18 cellular contexts compared by ENCODE assay signal in genomic region chr6:21856844-21857243, GRCh38.
DNase-seq lines count a peak whose midpoint lies in the region; ATAC-seq, FAIRE-seq and TF ChIP-seq lines count a peak whose summit lies in the region.
"Had no signal": no experiment of that assay in that cellular context is flagged by ENCODE, and none has a peak within 500 bp of the region (broad histone marks: within the 10 kb centered on the region; RNA-seq: fewer than 3 reads in every experiment).

No MANE protein-coding gene starts in this region.

- POLR2A ChIA-PET in CD4-positive, alpha-beta memory T cell (lab: Charles Lee; ENCODE audit: partially characterized antibody): no interaction called here

- H4K20me1 ChIP-seq in astrocyte (ENCODE audit: insufficient read depth, low read length): no peaks in the 10 kb centered on the region

- H3K79me2 ChIP-seq in ACC112 (ENCODE audit: control insufficient read depth, insufficient read depth, low read length, unreplicated experiment) (no peaks in the 10 kb centered on the region), astrocyte (ENCODE audit: insufficient read depth, low read length) (no peaks in the 10 kb centered on the region)

- peak overlapping the region; percentile 26 for H3K9ac ChIP-seq in astrocyte (ENCODE audit: low read length)

- CTCF ChIA-PET in CD4-positive, alpha-beta memory T cell (lab: Charles Lee; ENCODE audit: partially characterized antibody): no interaction called here

- H3K27ac Mint-ChIP-seq in astrocyte (ENCODE audit: unreplicated experiment) (no peak overlapping the region), T-helper 17 cell (no peak overlapping the region)
- no peak overlapping the region for H3K27ac Mint-ChIP-seq in CD4-positive, alpha-beta memory T cell
- H3K27ac Mint-ChIP-seq: activated naive CD8-positive, alpha-beta T cell treated with anti-CD3 and anti-CD28 coated beads for 36 hours; memory B cell had no signal

- H3K4me1 Mint-ChIP-seq in astrocyte (ENCODE audit: low read depth, unreplicated experiment): peaks cover 12% of the 10 kb centered on the region
- H3K4me1 Mint-ChIP-seq in T-helper 17 cell: no peaks in the 10 kb centered on the region
- H3K4me1 Mint-ChIP-seq in CD4-positive, alpha-beta memory T cell: no peaks in the 10 kb centered on the region
- H3K4me1 Mint-ChIP-seq: activated naive CD8-positive, alpha-beta T cell treated with anti-CD3 and anti-CD28 coated beads for 36 hours; memory B cell had no signal

- H3K27ac ChIP-seq in ACC112 (ENCODE audit: low read depth, low read length) (peak overlapping the region; percentile 79), astrocyte (ENCODE audit: low read depth, low read length) (peak overlapping the region; percentile 60)
- no peak overlapping the region for H3K27ac ChIP-seq in CD4-positive, alpha-beta memory T cell (ENCODE audit: low read depth, low read length)
- H3K27ac ChIP-seq in effector memory CD4-positive, alpha-beta T cell (ENCODE audit: insufficient read depth, low read length, poor library complexity, severe bottlenecking): no peak overlapping the region

- intact Hi-C loops in CD4-positive, alpha-beta memory T cell (cut with micrococcal nuclease): no loop called here

- H3K4me3 ChIP-seq in ACC112 (ENCODE audit: low read depth, low read length) (no peak overlapping the region), astrocyte (ENCODE audit: insufficient read depth, low read depth, low read length) (no peak overlapping the region)
- H3K4me3 ChIP-seq in CD4-positive, alpha-beta memory T cell (ENCODE audit: low read length in 2 of 2): no peak overlapping the region
- no peak overlapping the region for H3K4me3 ChIP-seq in effector memory CD4-positive, alpha-beta T cell (ENCODE audit: insufficient read depth, low read depth, low read length, poor library complexity, severe bottlenecking)
- H3K4me3 ChIP-seq: skin epidermis, stomach had no signal

- no peaks in the 10 kb centered on the region for H3K27me3 ChIP-seq in ACC112 (ENCODE audit: insufficient read depth, low read length)
- H3K27me3 ChIP-seq in astrocyte (ENCODE audit: insufficient read depth, low read length): no peaks in the 10 kb centered on the region
- H3K27me3 ChIP-seq in CD4-positive, alpha-beta memory T cell (ENCODE audit: insufficient read depth, low read length): no peaks in the 10 kb centered on the region
- no peaks in the 10 kb centered on the region for H3K27me3 ChIP-seq in effector memory CD4-positive, alpha-beta T cell (replicated peaks; ENCODE audit: control insufficient read depth, insufficient read depth, low read length, poor library complexity, severe bottlenecking)
- H3K27me3 ChIP-seq: stomach had no signal

- no peak for TF ChIP-seq CTCF in astrocyte (IDR thresholded peaks at IDR 0.05; ENCODE audit: insufficient read depth, low read depth, low read length)

- FAIRE-seq in astrocyte (lab: Jason Lieb, UNC): no peak

- peaks cover 19% of the 10 kb centered on the region for H3K4me1 ChIP-seq in ACC112 (ENCODE audit: control insufficient read depth, insufficient read depth, low read length, unreplicated experiment)
- peaks cover 18% of the 10 kb centered on the region for H3K4me1 ChIP-seq in astrocyte (ENCODE audit: insufficient read depth, low read length)
- no peaks in the 10 kb centered on the region for H3K4me1 ChIP-seq in CD4-positive, alpha-beta memory T cell (ENCODE audit: insufficient read depth, low read length)
- no peaks in the 10 kb centered on the region for H3K4me1 ChIP-seq in effector memory CD4-positive, alpha-beta T cell (ENCODE audit: control insufficient read depth, insufficient read depth, low read length, poor library complexity, severe bottlenecking)

- H3K4me2 ChIP-seq in astrocyte (ENCODE audit: low read length): peak overlapping the region; percentile 69

- no peaks in the 10 kb centered on the region for H3K9me3 ChIP-seq in astrocyte (ENCODE audit: insufficient read depth, low read depth, low read length)
- no peaks in the 10 kb centered on the region for H3K9me3 ChIP-seq in T-helper 17 cell (ENCODE audit: control insufficient read depth, low read length, poor library complexity, severe bottlenecking)
- H3K9me3 ChIP-seq in CD4-positive, alpha-beta memory T cell (ENCODE audit: control insufficient read depth in 1 of 2, low read length in 2 of 2): no peaks in the 10 kb centered on the region
- H3K9me3 ChIP-seq in effector memory CD4-positive, alpha-beta T cell (ENCODE audit: control insufficient read depth, low read length): no peaks in the 10 kb centered on the region
- H3K9me3 ChIP-seq: stomach had no signal

- no peaks in the 10 kb centered on the region for H3K9me3 Mint-ChIP-seq in astrocyte (ENCODE audit: unreplicated experiment)
- H3K9me3 Mint-ChIP-seq in CD4-positive, alpha-beta memory T cell: peaks cover 0 to 6% (median 2%) of the 10 kb centered on the region in 8 donors
- H3K9me3 Mint-ChIP-seq: activated naive CD8-positive, alpha-beta T cell treated with anti-CD3 and anti-CD28 coated beads for 36 hours had no signal

- ATAC-seq in T-helper 17 cell (no peak), HG03457 (IDR thresholded peaks at IDR 0.05; ENCODE audit: unreplicated experiment) (no peak)
- ATAC-seq: HCT116 had no signal

- H3K36me3 ChIP-seq in ACC112 (ENCODE audit: insufficient read depth, low read length) (no peaks in the 10 kb centered on the region), astrocyte (ENCODE audit: insufficient read depth, low read length) (no peaks in the 10 kb centered on the region)
- no peaks in the 10 kb centered on the region for H3K36me3 ChIP-seq in CD4-positive, alpha-beta memory T cell (ENCODE audit: insufficient read depth, low read length)
- H3K36me3 ChIP-seq in effector memory CD4-positive, alpha-beta T cell (ENCODE audit: control insufficient read depth, insufficient read depth, low read length): no peaks in the 10 kb centered on the region
- H3K36me3 ChIP-seq: stomach had no signal

- no peak overlapping the region for H2AFZ ChIP-seq in ACC112 (ENCODE audit: low read length, unreplicated experiment)
- H2AFZ ChIP-seq in astrocyte (ENCODE audit: low read depth, low read length): no peak overlapping the region

- DNase-seq in M059J (ENCODE audit: low read depth) (peak; percentile 48), astrocyte (ENCODE audit: low read depth) (peak; percentile 64), iris pigment epithelial cell (ENCODE audit: low read depth) (peak; percentile 88), T-helper 17 cell (no peak)
- DNase-seq in CD4-positive, alpha-beta memory T cell: no peak
- DNase-seq in effector memory CD4-positive, alpha-beta T cell: no peak
- DNase-seq: activated CD4-positive, alpha-beta T cell treated with anti-CD3 and anti-CD28 coated beads for 1 hour; activated naive CD8-positive, alpha-beta T cell treated with anti-CD3 and anti-CD28 coated beads for 36 hours; DMS153; erythroblast; NCI-H1048; NCI-H2171 treated with DMSO at 0.1 percent for 48 hours; stomach had no signal

- H3K36me3 Mint-ChIP-seq in astrocyte (ENCODE audit: low read depth, unreplicated experiment) (peaks cover 3% of the 10 kb centered on the region), T-helper 17 cell (ENCODE audit: low read depth) (no peaks in the 10 kb centered on the region)
- no peaks in the 10 kb centered on the region for H3K36me3 Mint-ChIP-seq in CD4-positive, alpha-beta memory T cell
- H3K36me3 Mint-ChIP-seq: activated naive CD8-positive, alpha-beta T cell treated with anti-CD3 and anti-CD28 coated beads for 36 hours; memory B cell had no signal

- H3K4me3 Mint-ChIP-seq in astrocyte (ENCODE audit: unreplicated experiment): no peak overlapping the region
- no peak overlapping the region for H3K4me3 Mint-ChIP-seq in T-helper 17 cell
- no peak overlapping the region for H3K4me3 Mint-ChIP-seq in CD4-positive, alpha-beta memory T cell
- H3K4me3 Mint-ChIP-seq: activated naive CD8-positive, alpha-beta T cell treated with anti-CD3 and anti-CD28 coated beads for 36 hours; memory B cell had no signal

- H3K27me3 Mint-ChIP-seq in astrocyte (ENCODE audit: low read depth, unreplicated experiment): no peaks in the 10 kb centered on the region
- peaks cover 12% of the 10 kb centered on the region for H3K27me3 Mint-ChIP-seq in T-helper 17 cell
- no peaks in the 10 kb centered on the region for H3K27me3 Mint-ChIP-seq in CD4-positive, alpha-beta memory T cell
- H3K27me3 Mint-ChIP-seq: activated naive CD8-positive, alpha-beta T cell treated with anti-CD3 and anti-CD28 coated beads for 36 hours had no signal

Comparison
In these comparisons a context has a peak if more than half of its experiments do, and no peak if none do; other contexts are left out.
1. H3K27ac ChIP-seq: peak in ACC112 (single experiment) and astrocyte (single experiment); none in CD4-positive, alpha-beta memory T cell (single experiment) and effector memory CD4-positive, alpha-beta T cell (single experiment).
2. DNase-seq: peak in M059J (single experiment), astrocyte (single experiment) and iris pigment epithelial cell (single experiment); none in T-helper 17 cell (0 of 3), CD4-positive, alpha-beta memory T cell (0 of 5) and effector memory CD4-positive, alpha-beta T cell (0 of 3).